In genomic region chr12:121888478-121889266, GRCh38 we compare ENCODE assay signal across 8 cellular contexts. TPM values are rescaled to one million over a fixed set of nuclear protein-coding genes. Genes with fewer than 3 reads are reported as not detected.
DNase-seq lines count a peak whose midpoint lies in the region; ATAC-seq and TF ChIP-seq lines count a peak whose summit lies in the region.

TSS of gene PSMD9 (plus strand) at chr12:121888790. CDS start at chr12:121888857, 67 bp downstream.

- peaks cover 0 to 12% of the 10 kb centered on the region in 2 experiments for H3K36me3 ChIP-seq in SK-N-SH (replicated peaks in 1 of 2; ENCODE audit: control insufficient read depth in 1 of 2, insufficient read depth in 2 of 2, low read length in 1 of 2)
- peaks cover 5% of the 10 kb centered on the region for H3K36me3 ChIP-seq in suprapubic skin

- peaks cover 8 to 9% of the 10 kb centered on the region in 2 experiments; a peak in 3 of 4 replicates for H3K4me1 ChIP-seq in SK-N-SH (ENCODE audit: control insufficient read depth in 1 of 2, insufficient read depth in 2 of 2, low read depth in 1 of 2, low read length in 1 of 2)
- peaks cover 34% of the 10 kb centered on the region for H3K4me1 ChIP-seq in suprapubic skin

- TF ChIP-seq CTCF in GM10266 (IDR thresholded peaks at IDR 0.05; ENCODE audit: control insufficient read depth, insufficient read depth, low read depth, missing control alignments) (peak; percentile 59), SK-N-SH (IDR thresholded peaks at IDR 0.05) (peak; percentile 68), suprapubic skin (IDR thresholded peaks at IDR 0.05) (peak in 1 of 2 donors; percentile 71)

- peaks cover 4% of the 10 kb centered on the region for H4K20me1 ChIP-seq in SK-N-SH (ENCODE audit: insufficient read depth)

- under 1% methylated on average over 21 of the region's 67 CpGs for WGBS in SK-N-SH (ENCODE audit: low lambda C conversion rate)
- WGBS in suprapubic skin, result 1% methylated on average over 20 of the region's 67 CpGs

- H3K9ac ChIP-seq in SK-N-SH, result peak within 1 kb of the TSS; percentile 93

- TF ChIP-seq EP300 in SK-N-SH (IDR thresholded peaks at IDR 0.05; ENCODE audit: borderline replicate concordance in 1 of 2, low read depth in 1 of 2, low read length in 1 of 2) (no peak), suprapubic skin (IDR thresholded peaks at IDR 0.05) (no peak)

- H3K27ac ChIP-seq in SK-N-SH (ENCODE audit: low read depth in 2 of 2, low read length in 1 of 2) (peak within 1 kb of the TSS; percentile 85 to 94), suprapubic skin (peak within 1 kb of the TSS; percentile 91)

- no peaks in the 10 kb centered on the region for H3K9me2 ChIP-seq in SK-N-SH

- H3K9me3 ChIP-seq in SK-N-SH (no peaks in the 10 kb centered on the region), suprapubic skin (no peaks in the 10 kb centered on the region)

- CTCF ChIA-PET in SK-N-SH (lab: Yijun Ruan, JAX), result interaction anchor here (0.7 to 10.2 kb wide), 24 partner anchors 8 to 171 kb away, joined by 3 to 186 read pairs (median 5); partner anchors contain the start of genes RHOF and SETD1B

- POLR2A ChIA-PET in SK-N-SH (lab: Yijun Ruan, JAX), result interaction anchor here (0.6 to 2.7 kb wide), 10 partner anchors 8 to 176 kb away, joined by 3 to 34 read pairs (median 4); partner anchors contain the start of genes RHOF and TMEM120B

- peak; percentile 73 for TF ChIP-seq RAD21 in SK-N-SH (IDR thresholded peaks at IDR 0.05; ENCODE audit: low read length)

- H3K4me2 ChIP-seq in SK-N-SH, result peak within 1 kb of the TSS; percentile 85

- peaks cover 28% of the 10 kb centered on the region for H3F3A ChIP-seq in SK-N-SH (replicated peaks; ENCODE audit: insufficient read depth)

- peak within 1 kb of the TSS; percentile 78 for H2AFZ ChIP-seq in SK-N-SH (ENCODE audit: low read depth)

- peak; percentile 87 for ATAC-seq in HG02588 (IDR thresholded peaks at IDR 0.05; ENCODE audit: unreplicated experiment)

- H3K4me3 ChIP-seq in SK-N-SH (ENCODE audit: low read depth in 2 of 2, low read length in 1 of 2) (peak within 1 kb of the TSS; percentile 68 to 86), suprapubic skin (peak within 1 kb of the TSS; percentile 68)

- no peaks in the 10 kb centered on the region for H3K27me3 ChIP-seq in SK-N-SH (ENCODE audit: insufficient read depth)
- peaks cover 10% of the 10 kb centered on the region for H3K27me3 ChIP-seq in suprapubic skin

- peaks cover 50% of the 10 kb centered on the region for H3K79me2 ChIP-seq in SK-N-SH (ENCODE audit: insufficient read depth)

- DNase-seq in GM10266 (ENCODE audit: extremely low spot score) (peak; percentile 94), NCI-H1048 (lab: John Stamatoyannopoulos, UW) (peak; percentile 93), SK-N-SH (peak; percentile 97), germinal center (ENCODE audit: low spot score) (peak; percentile 97), nucleus accumbens (lab: John Stamatoyannopoulos, UW) (peak; percentile 41 to 99 (median 94)), suprapubic skin (ENCODE audit: low spot score in 2 of 2) (peak; percentile 98 to 99)
- DNase-seq in activated naive CD4-positive, alpha-beta T cell treated with anti-CD3 and anti-CD28 coated beads, Interleukin-2, amount 50 U/mL, for 16 hours, result peak; percentile 98

- peak; percentile 5 to 47 for TF ChIP-seq POLR2A in suprapubic skin (IDR thresholded peaks at IDR 0.05)

TF ChIP-seq in SK-N-SH, 30 proteins besides CTCF, POLR2A, EP300 and RAD21 (continues in another document):
- TF ChIP-seq YY1 (IDR thresholded peaks at IDR 0.05; ENCODE audit: low read depth) (peak; percentile 76; the same call in 1 of the 2 replicates), USF1 (IDR thresholded peaks at IDR 0.05; ENCODE audit: borderline replicate concordance, low read depth) (peak; percentile 94), NRF1 (IDR thresholded peaks at IDR 0.05; ENCODE audit: low read depth, low read length) (0 out of 2 replicates have a peak, but pooled peaks have one; percentile 25), MEF2A (IDR thresholded peaks at IDR 0.05; ENCODE audit: borderline replicate concordance, low read depth) (no peak), PBX3 (IDR thresholded peaks at IDR 0.05) (no peak; the same call in 1 of the 2 replicates), EZH2phosphoT487 (IDR thresholded peaks at IDR 0.05; ENCODE audit: borderline replicate concordance, low read depth) (no peak), IRF3 (IDR thresholded peaks at IDR 0.05; ENCODE audit: low read depth, low read length) (no peak), JUND (IDR thresholded peaks at IDR 0.05) (peak; percentile 35; the same call in 1 of the 2 replicates), NFIC (IDR thresholded peaks at IDR 0.05; ENCODE audit: borderline replicate concordance) (0 out of 2 replicates have a peak, but pooled peaks have one; percentile 7), FOXJ3 (CRISPR knock-in tag; IDR thresholded peaks at IDR 0.05) (peak; percentile 78)
- TF ChIP-seq, protein P1, sequence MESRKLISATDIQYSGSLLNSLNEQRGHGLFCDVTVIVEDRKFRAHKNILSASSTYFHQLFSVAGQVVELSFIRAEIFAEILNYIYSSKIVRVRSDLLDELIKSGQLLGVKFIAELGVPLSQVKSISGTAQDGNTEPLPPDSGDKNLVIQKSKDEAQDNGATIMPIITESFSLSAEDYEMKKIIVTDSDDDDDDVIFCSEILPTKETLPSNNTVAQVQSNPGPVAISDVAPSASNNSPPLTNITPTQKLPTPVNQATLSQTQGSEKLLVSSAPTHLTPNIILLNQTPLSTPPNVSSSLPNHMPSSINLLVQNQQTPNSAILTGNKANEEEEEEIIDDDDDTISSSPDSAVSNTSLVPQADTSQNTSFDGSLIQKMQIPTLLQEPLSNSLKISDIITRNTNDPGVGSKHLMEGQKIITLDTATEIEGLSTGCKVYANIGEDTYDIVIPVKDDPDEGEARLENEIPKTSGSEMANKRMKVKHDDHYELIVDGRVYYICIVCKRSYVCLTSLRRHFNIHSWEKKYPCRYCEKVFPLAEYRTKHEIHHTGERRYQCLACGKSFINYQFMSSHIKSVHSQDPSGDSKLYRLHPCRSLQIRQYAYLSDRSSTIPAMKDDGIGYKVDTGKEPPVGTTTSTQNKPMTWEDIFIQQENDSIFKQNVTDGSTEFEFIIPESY (IDR thresholded peaks at IDR 0.05; ENCODE audit: borderline replicate concordance, low read depth), result peak; percentile 90
- TF ChIP-seq, protein P2, sequence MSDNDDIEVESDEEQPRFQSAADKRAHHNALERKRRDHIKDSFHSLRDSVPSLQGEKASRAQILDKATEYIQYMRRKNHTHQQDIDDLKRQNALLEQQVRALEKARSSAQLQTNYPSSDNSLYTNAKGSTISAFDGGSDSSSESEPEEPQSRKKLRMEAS (IDR thresholded peaks at IDR 0.05; ENCODE audit: low read depth), result peak; percentile 99
- TF ChIP-seq, protein P3, sequence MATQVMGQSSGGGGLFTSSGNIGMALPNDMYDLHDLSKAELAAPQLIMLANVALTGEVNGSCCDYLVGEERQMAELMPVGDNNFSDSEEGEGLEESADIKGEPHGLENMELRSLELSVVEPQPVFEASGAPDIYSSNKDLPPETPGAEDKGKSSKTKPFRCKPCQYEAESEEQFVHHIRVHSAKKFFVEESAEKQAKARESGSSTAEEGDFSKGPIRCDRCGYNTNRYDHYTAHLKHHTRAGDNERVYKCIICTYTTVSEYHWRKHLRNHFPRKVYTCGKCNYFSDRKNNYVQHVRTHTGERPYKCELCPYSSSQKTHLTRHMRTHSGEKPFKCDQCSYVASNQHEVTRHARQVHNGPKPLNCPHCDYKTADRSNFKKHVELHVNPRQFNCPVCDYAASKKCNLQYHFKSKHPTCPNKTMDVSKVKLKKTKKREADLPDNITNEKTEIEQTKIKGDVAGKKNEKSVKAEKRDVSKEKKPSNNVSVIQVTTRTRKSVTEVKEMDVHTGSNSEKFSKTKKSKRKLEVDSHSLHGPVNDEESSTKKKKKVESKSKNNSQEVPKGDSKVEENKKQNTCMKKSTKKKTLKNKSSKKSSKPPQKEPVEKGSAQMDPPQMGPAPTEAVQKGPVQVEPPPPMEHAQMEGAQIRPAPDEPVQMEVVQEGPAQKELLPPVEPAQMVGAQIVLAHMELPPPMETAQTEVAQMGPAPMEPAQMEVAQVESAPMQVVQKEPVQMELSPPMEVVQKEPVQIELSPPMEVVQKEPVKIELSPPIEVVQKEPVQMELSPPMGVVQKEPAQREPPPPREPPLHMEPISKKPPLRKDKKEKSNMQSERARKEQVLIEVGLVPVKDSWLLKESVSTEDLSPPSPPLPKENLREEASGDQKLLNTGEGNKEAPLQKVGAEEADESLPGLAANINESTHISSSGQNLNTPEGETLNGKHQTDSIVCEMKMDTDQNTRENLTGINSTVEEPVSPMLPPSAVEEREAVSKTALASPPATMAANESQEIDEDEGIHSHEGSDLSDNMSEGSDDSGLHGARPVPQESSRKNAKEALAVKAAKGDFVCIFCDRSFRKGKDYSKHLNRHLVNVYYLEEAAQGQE (IDR thresholded peaks at IDR 0.05; ENCODE audit: low read depth, low read length), result peak; percentile 44; the same call in 1 of the 2 replicates

RNA-seq across cellular contexts. Expression of gene PSMD9, which starts in this region (rescaled TPM):
- polyA plus RNA-seq in SK-N-SH (2012; rRNA removed), result 227 and 234 TPM in 2 replicates
- 116 and 197 TPM in 2 replicates for polyA plus RNA-seq in SK-N-SH (2012; cell fraction: cytosol; rRNA removed)
- polyA plus RNA-seq in SK-N-SH (2012; cell fraction: nucleus; rRNA removed), result 101 and 104 TPM in 2 replicates
- 100 to 1,000 TPM in 1 of 4 donors, 10 to 100 TPM in 3; 44.7 to 102 (median 68.4) TPM for total RNA-seq in suprapubic skin

Comparison
In these comparisons a context has a peak if more than half of its experiments do, and no peak if none do; other contexts are left out.
1. Peak in every context shown above with its lines: DNase-seq, ATAC-seq, H3K4me3 ChIP-seq and H3K27ac ChIP-seq.